ENCODE assay signal across 10 cellular contexts in the genomic region with DNA sequence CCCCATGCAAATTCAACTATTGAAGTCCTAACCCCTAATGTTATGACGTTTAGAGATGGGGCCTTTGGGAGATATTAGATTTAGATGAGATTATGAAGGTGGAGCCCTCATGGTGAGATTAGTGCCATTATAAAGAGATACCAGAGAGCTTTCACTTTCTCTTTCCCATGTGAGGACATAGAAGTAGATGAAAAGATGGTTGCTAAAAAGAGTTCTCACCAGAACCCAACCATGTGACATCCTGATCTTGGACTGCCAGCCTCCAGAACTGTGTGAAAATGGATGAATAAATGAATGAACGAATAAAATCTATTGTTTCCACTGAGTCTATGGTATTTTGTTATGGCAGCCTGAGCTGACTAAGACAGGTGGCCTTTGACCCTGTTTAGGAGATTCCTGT. TPM values are rescaled to one million over a fixed set of nuclear protein-coding genes. Genes with fewer than 3 reads are reported as not detected.
DNase-seq lines count a peak whose midpoint lies in the region; ATAC-seq and TF ChIP-seq lines count a peak whose summit lies in the region.
"Had no signal": no experiment of that assay in that cellular context is flagged by ENCODE, and none has a peak within 500 bp of the region (broad histone marks: within the 10 kb centered on the region; RNA-seq: fewer than 3 reads in every experiment).

No MANE protein-coding gene starts in this region.

- 65 to 70% methylated on average over 2 of the region's 2 CpGs for WGBS in body of pancreas, 2 donors
- WGBS in gastroesophageal sphincter (ENCODE audit: low coverage in 1 of 2), 2 donors, result 51 to 64% methylated on average over 2 of the region's 2 CpGs

- TF ChIP-seq CTCF in OCI-LY7 (conservative IDR thresholded peaks at IDR 0.05; ENCODE audit: low read length) (no peak), body of pancreas (IDR thresholded peaks at IDR 0.05) (no peak), gastroesophageal sphincter (IDR thresholded peaks at IDR 0.05) (no peak)

- H3K4me2 ChIP-seq in OCI-LY7 (ENCODE audit: low read length), result peak overlapping the region; percentile 78

- H3K9me3 ChIP-seq in OCI-LY7 (ENCODE audit: low read length), result peaks cover 16% of the 10 kb centered on the region; the same call in 1 of the 2 replicates
- no peaks in the 10 kb centered on the region for H3K9me3 ChIP-seq in body of pancreas
- H3K9me3 ChIP-seq in gastroesophageal sphincter, result peaks cover 0 to 8% (median 0%) of the 10 kb centered on the region in 3 donors
- H3K9me3 ChIP-seq: SJSA1 had no signal

- H3K4me3 ChIP-seq in OCI-LY7 (ENCODE audit: low read depth, low read length, poor library complexity, severe bottlenecking) (peak overlapping the region; percentile 58), body of pancreas (no peak overlapping the region), gastroesophageal sphincter (no peak overlapping the region)
- H3K4me3 ChIP-seq: SJSA1 had no signal

- H3K9me3 Mint-ChIP-seq in activated CD4-positive, alpha-beta T cell treated with anti-CD3 and anti-CD28 coated beads for 36 hours (ENCODE audit: low read depth), result peaks cover 3% of the 10 kb centered on the region
- H3K9me3 Mint-ChIP-seq in stimulated activated memory B cell treated with anti-CD40 and anti-IgM and Interleukin-4, amounts not matched to agents 10 μg/mL and 1 μg/mL and 100 μg/mL, for 72 hours, result peaks cover 8% of the 10 kb centered on the region

- TF ChIP-seq POLR2A in body of pancreas (IDR thresholded peaks at IDR 0.05) (no peak), gastroesophageal sphincter (IDR thresholded peaks at IDR 0.05) (no peak)

- H3K36me3 ChIP-seq in OCI-LY7 (ENCODE audit: insufficient read depth, low read length), result peaks cover 18% of the 10 kb centered on the region
- H3K36me3 ChIP-seq in body of pancreas (replicated peaks in 1 of 2; ENCODE audit: insufficient read depth in 1 of 2, low read depth in 2 of 2), result no peaks in the 10 kb centered on the region
- no peaks in the 10 kb centered on the region for H3K36me3 ChIP-seq in gastroesophageal sphincter
- H3K36me3 ChIP-seq: SJSA1 had no signal

- ATAC-seq in activated CD4-positive, alpha-beta T cell treated with anti-CD3 and anti-CD28 coated beads for 36 hours, result peak; percentile 64
- ATAC-seq in HG02840 (IDR thresholded peaks at IDR 0.05; ENCODE audit: low FRiP score, unreplicated experiment) (peak; percentile 40), body of pancreas (no peak), gastroesophageal sphincter (no peak)
- ATAC-seq in stimulated activated memory B cell treated with anti-CD40 and anti-IgM and Interleukin-4, amounts not matched to agents 10 μg/mL and 1 μg/mL and 100 μg/mL, for 72 hours, result peak; percentile 50

- H3K27ac ChIP-seq in OCI-LY7 (ENCODE audit: low read depth, low read length, poor library complexity, severe bottlenecking), result peak overlapping the region; percentile 96
- no peak overlapping the region for H3K27ac ChIP-seq in body of pancreas
- H3K27ac ChIP-seq in gastroesophageal sphincter, result peak overlapping the region in 1 of 4 donors; percentile 43
- H3K27ac ChIP-seq: SJSA1 had no signal

- H3K27me3 ChIP-seq in body of pancreas (no peaks in the 10 kb centered on the region), gastroesophageal sphincter (no peaks in the 10 kb centered on the region)
- H3K27me3 ChIP-seq: SJSA1 had no signal

- H3K4me1 ChIP-seq in OCI-LY7 (ENCODE audit: insufficient read depth, low read length, poor library complexity, severe bottlenecking) (peaks cover 73% of the 10 kb centered on the region), body of pancreas (no peaks in the 10 kb centered on the region), gastroesophageal sphincter (peaks cover 0 to 25% (median 0%) of the 10 kb centered on the region in 3 donors)
- H3K4me1 ChIP-seq: SJSA1 had no signal

- intact Hi-C loops in activated CD4-positive, alpha-beta T cell treated with anti-CD3 and anti-CD28 coated beads for 36 hours (cut with DNase I, micrococcal nuclease), result no loop called here
- intact Hi-C loops in OCI-LY7 (cut with micrococcal nuclease; ENCODE audit: unreplicated experiment), result loop anchor here (1.0 to 5.0 kb wide), 2 partner anchors 97 to 130 kb away; a partner anchor contains a TSS
- intact Hi-C loops in body of pancreas (cut with DNase I), result no loop called here

- peak overlapping the region; percentile 26 for H3K27ac Mint-ChIP-seq in activated CD4-positive, alpha-beta T cell treated with anti-CD3 and anti-CD28 coated beads for 36 hours
- H3K27ac Mint-ChIP-seq in stimulated activated memory B cell treated with anti-CD40 and anti-IgM and Interleukin-4, amounts not matched to agents 10 μg/mL and 1 μg/mL and 100 μg/mL, for 72 hours, result peak overlapping the region; percentile 75

- DNase-seq in activated CD4-positive, alpha-beta T cell treated with anti-CD3 and anti-CD28 coated beads for 36 hours, result no peak
- DNase-seq in activated CD4-positive, alpha-beta T cell treated with anti-CD3 and anti-CD28 coated beads, Interleukin-2, amount 50 U/mL, for 4 hours, result no peak
- DNase-seq in OCI-LY7 (ENCODE audit: low spot score) (peak; percentile 65), body of pancreas (no peak), RKO (ENCODE audit: low spot score) (no peak)
- DNase-seq: effector CD4-positive, alpha-beta T cell had no signal

- POLR2A ChIA-PET in activated CD4-positive, alpha-beta T cell treated with anti-CD3 and anti-CD28 coated beads for 36 hours (lab: Charles Lee), result no interaction called here
- POLR2A ChIA-PET in OCI-LY7 (lab: Charles Lee), result interaction anchor here (0.7 to 5.7 kb wide), 7 partner anchors 10 to 691 kb away, joined by 3 to 69 read pairs (median 9); a partner anchor contains a TSS

- TF ChIP-seq EP300 in gastroesophageal sphincter (IDR thresholded peaks at IDR 0.05), result no peak

- H2AFZ ChIP-seq in OCI-LY7 (ENCODE audit: low read length), result peak overlapping the region; percentile 64; the same call in 1 of the 2 replicates

- H3K4me1 Mint-ChIP-seq in activated CD4-positive, alpha-beta T cell treated with anti-CD3 and anti-CD28 coated beads for 36 hours, result peaks cover 29% of the 10 kb centered on the region
- H3K4me1 Mint-ChIP-seq in stimulated activated memory B cell treated with anti-CD40 and anti-IgM and Interleukin-4, amounts not matched to agents 10 μg/mL and 1 μg/mL and 100 μg/mL, for 72 hours, result peaks cover 51% of the 10 kb centered on the region

- H3K36me3 Mint-ChIP-seq in activated CD4-positive, alpha-beta T cell treated with anti-CD3 and anti-CD28 coated beads for 36 hours (ENCODE audit: low read depth), result peaks cover 9% of the 10 kb centered on the region
- peaks cover 14% of the 10 kb centered on the region for H3K36me3 Mint-ChIP-seq in stimulated activated memory B cell treated with anti-CD40 and anti-IgM and Interleukin-4, amounts not matched to agents 10 μg/mL and 1 μg/mL and 100 μg/mL, for 72 hours

- no peaks in the 10 kb centered on the region for H4K20me1 ChIP-seq in OCI-LY7 (ENCODE audit: insufficient read depth, low read length)

- no peaks in the 10 kb centered on the region for H3K79me2 ChIP-seq in OCI-LY7 (ENCODE audit: insufficient read depth, low read depth, low read length)

- no peaks in the 10 kb centered on the region for H3K9me2 ChIP-seq in OCI-LY7 (ENCODE audit: insufficient read depth, low read length)

- H3K27me3 Mint-ChIP-seq in activated CD4-positive, alpha-beta T cell treated with anti-CD3 and anti-CD28 coated beads for 36 hours, result no peaks in the 10 kb centered on the region
- no peaks in the 10 kb centered on the region for H3K27me3 Mint-ChIP-seq in stimulated activated memory B cell treated with anti-CD40 and anti-IgM and Interleukin-4, amounts not matched to agents 10 μg/mL and 1 μg/mL and 100 μg/mL, for 72 hours

- BruUV-seq in OCI-LY7 (replicated peaks; lab: Mats Ljungman, UMichigan), result no TSS peak

- CTCF ChIA-PET in activated CD4-positive, alpha-beta T cell treated with anti-CD3 and anti-CD28 coated beads for 36 hours (lab: Charles Lee), result interaction anchor here (1.1 to 1.2 kb wide), 2 partner anchors 17 to 47 kb away, joined by 3 to 4 read pairs; no protein-coding TSS in a partner anchor
- CTCF ChIA-PET in OCI-LY7 (lab: Charles Lee; ENCODE audit: unreplicated experiment), result no interaction called here

- no peak overlapping the region for H3K4me3 Mint-ChIP-seq in activated CD4-positive, alpha-beta T cell treated with anti-CD3 and anti-CD28 coated beads for 36 hours
- peak overlapping the region; percentile 24 for H3K4me3 Mint-ChIP-seq in stimulated activated memory B cell treated with anti-CD40 and anti-IgM and Interleukin-4, amounts not matched to agents 10 μg/mL and 1 μg/mL and 100 μg/mL, for 72 hours

RNA-seq across cellular contexts. Expression of a gene that starts 50.6 kb away (rescaled TPM):
- 1 to 10 TPM; 2.3 to 2.8 TPM for total RNA-seq in activated CD4-positive, alpha-beta T cell treated with anti-CD3 and anti-CD28 coated beads for 36 hours
- total RNA-seq in OCI-LY7 (2014; rRNA removed; shearing (Covaris generic)), result 4.6 and 5.3 TPM in 2 replicates
- total RNA-seq in OCI-LY7 (2022) (11.7 TPM in 2 replicates), body of pancreas (1 to 10 TPM; 2.0 to 5.4 TPM), gastroesophageal sphincter (100 to 1,000 TPM in 1 of 4 donors, 10 to 100 TPM in 3; 47.7 to 102 (median 63.1) TPM)

Comparison
In these comparisons a context has a peak if more than half of its experiments do, and no peak if none do; other contexts are left out.
1. ATAC-seq: peak in activated CD4-positive, alpha-beta T cell treated with anti-CD3 and anti-CD28 coated beads for 36 hours (single experiment), HG02840 (single experiment) and stimulated activated memory B cell treated with anti-CD40 and anti-IgM and Interleukin-4, amounts not matched to agents 10 μg/mL and 1 μg/mL and 100 μg/mL, for 72 hours (single experiment); none in body of pancreas (single experiment) and gastroesophageal sphincter (single experiment).